Comparison of ENCODE assay signal across 28 cellular contexts in genomic region chr7:96676901-96677300, GRCh38.
"Had no signal": no experiment of that assay in that cellular context is flagged by ENCODE, and none has a peak within 500 bp of the region (broad histone marks: within the 10 kb centered on the region; RNA-seq: fewer than 3 reads in every experiment).

No MANE protein-coding gene starts in this region.

- H3K4me3 ChIP-seq: PC-9 had no signal

- DNase-seq: activated B cell treated with CpG ODN at 0.5 μM for 24 hours; activated CD4-positive, alpha-beta memory T cell treated with anti-CD3 and anti-CD28 coated beads, Interleukin-2, amount 10 ng/mL, durations not matched to agents 7 days and 5 days; activated CD4-positive, alpha-beta T cell treated with anti-CD3 and anti-CD28 coated beads for 4 hours; activated CD4-positive, CD25-positive, alpha-beta regulatory T cell treated with anti-CD3 and anti-CD28 coated beads, Interleukin-2, amount 50 U/mL, for 72 hours; activated CD8-positive, alpha-beta memory T cell treated with anti-CD3 and anti-CD28 coated beads for 24 hours; activated CD8-positive, alpha-beta memory T cell treated with anti-CD3 and anti-CD28 coated beads, Interleukin-2, amount 10 ng/mL, durations not matched to agents 7 days and 5 days; activated CD8-positive, alpha-beta memory T cell treated with anti-CD3 and anti-CD28 coated beads, Interleukin-2, amount 50 U/mL, for 48 hours; activated effector memory CD4-positive, alpha-beta T cell treated with Interleukin-2 at 50 U/mL for 16 hours; activated naive CD4-positive, alpha-beta T cell treated with anti-CD3 and anti-CD28 coated beads, Interleukin-2, amount 10 ng/mL, durations not matched to agents 7 days and 5 days; activated naive CD8-positive, alpha-beta T cell treated with anti-CD3 and anti-CD28 coated beads, Interleukin-2, amount 50 U/mL, for 24 hours; activated T-cell treated with anti-CD3 and anti-CD28 coated beads, Interleukin-2, amount 50 U/mL, for 48 hours; aorta; brain microvascular endothelial cell; central memory CD4-positive, alpha-beta T cell; MM.1S; MV-4-11; NCI-H1092; NCI-H1436 treated with DMSO at 0.1 percent for 48 hours; NCI-H1694 treated with DMSO at 0.1 percent for 48 hours; NCI-H2029; NCI-H2171 treated with DMSO at 0.1 percent for 48 hours; NCI-H345; NCI-H524 treated with DMSO at 0.1 percent for 48 hours; PC-9; SIG-M5 had no signal

- H3K27me3 ChIP-seq: brain microvascular endothelial cell had no signal

- ATAC-seq: activated CD8-positive, alpha-beta memory T cell treated with anti-CD3 and anti-CD28 coated beads, Interleukin-2, amount 10 ng/mL, durations not matched to agents 7 days and 5 days; activated naive CD8-positive, alpha-beta T cell treated with anti-CD3 and anti-CD28 coated beads, Interleukin-2, amount 50 U/mL, for 24 hours; Right ventricle myocardium inferior had no signal

- H3K27ac ChIP-seq: brain microvascular endothelial cell, KMS-11, PC-9, RWPE1 had no signal

- H3K36me3 ChIP-seq: brain microvascular endothelial cell had no signal
